In the genomic region with DNA sequence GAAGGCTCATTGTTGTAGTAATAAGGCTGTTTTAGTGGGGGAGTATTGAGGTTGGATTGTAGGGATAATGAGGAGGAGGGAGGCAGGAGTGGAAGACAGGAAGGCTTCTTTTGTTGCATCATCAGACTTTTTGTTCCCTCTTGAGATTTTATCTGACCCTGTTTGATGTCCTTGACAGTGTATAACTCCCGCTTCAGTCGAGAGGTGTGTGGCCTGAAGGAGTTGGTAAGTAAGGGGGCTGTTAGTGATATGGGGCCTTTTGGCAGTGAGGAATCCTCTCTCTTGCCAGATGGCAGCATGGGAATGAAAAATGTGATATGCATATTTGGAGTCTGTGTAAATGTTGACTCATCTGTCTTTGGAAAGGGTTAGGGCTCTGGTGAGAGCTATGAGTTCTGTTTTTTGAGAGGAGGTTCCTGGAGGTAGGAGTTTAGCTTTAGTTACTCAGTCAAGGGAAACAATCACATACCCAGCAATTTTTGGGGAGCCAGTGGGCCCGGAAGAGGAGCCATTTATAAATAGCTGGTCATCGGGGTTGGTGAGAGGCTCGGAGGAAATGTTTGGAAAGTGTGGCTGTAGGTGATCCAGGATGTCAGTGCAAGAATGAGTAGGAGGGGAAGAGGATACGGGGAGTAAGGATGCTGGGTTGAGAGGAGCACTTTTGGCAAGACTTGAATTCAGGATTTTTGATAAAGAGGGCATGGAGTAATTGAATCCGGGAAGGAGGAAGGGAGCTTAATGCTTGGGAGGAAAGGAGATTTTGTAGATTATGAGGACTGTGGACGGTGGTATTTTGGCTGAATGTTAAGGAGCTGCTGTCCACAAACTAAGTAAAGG, we compare ENCODE assay signal across 1 cellular context.
TF ChIP-seq lines count a peak whose summit lies in the region.

No MANE protein-coding gene starts in this region.

TF ChIP-seq in K562, 482 proteins besides CTCF, POLR2A, EP300 and RAD21 (continued from another document and continues in another):
- no peak for TF ChIP-seq GABPB2 (CRISPR knock-in tag; conservative IDR thresholded peaks at IDR 0.05)
- TF ChIP-seq POLR3G (IDR thresholded peaks at IDR 0.05; ENCODE audit: extremely low read depth, insufficient read length, insufficient replicate concordance) = no peak
- no peak for TF ChIP-seq E2F3 (CRISPR knock-in tag; IDR thresholded peaks at IDR 0.05)
- TF ChIP-seq, protein P1, sequence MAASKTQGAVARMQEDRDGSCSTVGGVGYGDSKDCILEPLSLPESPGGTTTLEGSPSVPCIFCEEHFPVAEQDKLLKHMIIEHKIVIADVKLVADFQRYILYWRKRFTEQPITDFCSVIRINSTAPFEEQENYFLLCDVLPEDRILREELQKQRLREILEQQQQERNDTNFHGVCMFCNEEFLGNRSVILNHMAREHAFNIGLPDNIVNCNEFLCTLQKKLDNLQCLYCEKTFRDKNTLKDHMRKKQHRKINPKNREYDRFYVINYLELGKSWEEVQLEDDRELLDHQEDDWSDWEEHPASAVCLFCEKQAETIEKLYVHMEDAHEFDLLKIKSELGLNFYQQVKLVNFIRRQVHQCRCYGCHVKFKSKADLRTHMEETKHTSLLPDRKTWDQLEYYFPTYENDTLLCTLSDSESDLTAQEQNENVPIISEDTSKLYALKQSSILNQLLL (CRISPR knock-in tag; IDR thresholded peaks at IDR 0.05; ENCODE audit: borderline replicate concordance) = no peak
- no peak for TF ChIP-seq BRCA1 (IDR thresholded peaks at IDR 0.05)
- no peak for TF ChIP-seq BRCA1 (CRISPR knock-in tag; IDR thresholded peaks at IDR 0.05)
- no peak for TF ChIP-seq TEAD2 (tag; IDR thresholded peaks at IDR 0.05)
- TF ChIP-seq PHF8 (IDR thresholded peaks at IDR 0.05; ENCODE audit: borderline replicate concordance, low read length) = no peak; the same call in 1 of the 2 replicates
- no peak for TF ChIP-seq RBM34 (IDR thresholded peaks at IDR 0.05; ENCODE audit: borderline replicate concordance, insufficient read depth, low read length)
- TF ChIP-seq MCM2 (IDR thresholded peaks at IDR 0.05; ENCODE audit: low read depth) = no peak
- no peak for TF ChIP-seq ZNF212 (CRISPR knock-in tag; IDR thresholded peaks at IDR 0.05)
- no peak for TF ChIP-seq ZNF239 (CRISPR knock-in tag; IDR thresholded peaks at IDR 0.05)
- TF ChIP-seq MAZ (CRISPR knock-in tag; conservative IDR thresholded peaks at IDR 0.05 in 1 of 2, IDR thresholded peaks at IDR 0.05 in 1 of 2) = no peak
- TF ChIP-seq RHOXF2B (CRISPR knock-in tag; conservative IDR thresholded peaks at IDR 0.05) = no peak
- TF ChIP-seq IFI16 (CRISPR knock-in tag; IDR thresholded peaks at IDR 0.05) = no peak
- TF ChIP-seq MED1 (CRISPR knock-in tag; IDR thresholded peaks at IDR 0.05; ENCODE audit: borderline replicate concordance) = no peak
- TF ChIP-seq, protein P2, sequence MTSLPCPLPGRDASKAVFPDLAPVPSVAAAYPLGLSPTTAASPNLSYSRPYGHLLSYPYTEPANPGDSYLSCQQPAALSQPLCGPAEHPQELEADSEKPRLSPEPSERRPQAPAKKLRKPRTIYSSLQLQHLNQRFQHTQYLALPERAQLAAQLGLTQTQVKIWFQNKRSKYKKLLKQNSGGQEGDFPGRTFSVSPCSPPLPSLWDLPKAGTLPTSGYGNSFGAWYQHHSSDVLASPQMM (CRISPR knock-in tag; IDR thresholded peaks at IDR 0.05) = no peak
- no peak for TF ChIP-seq ILK (tag; IDR thresholded peaks at IDR 0.05; ENCODE audit: borderline replicate concordance, low read depth)
- no peak for TF ChIP-seq PYGO2 (tag; IDR thresholded peaks at IDR 0.05)
- TF ChIP-seq, protein P3, sequence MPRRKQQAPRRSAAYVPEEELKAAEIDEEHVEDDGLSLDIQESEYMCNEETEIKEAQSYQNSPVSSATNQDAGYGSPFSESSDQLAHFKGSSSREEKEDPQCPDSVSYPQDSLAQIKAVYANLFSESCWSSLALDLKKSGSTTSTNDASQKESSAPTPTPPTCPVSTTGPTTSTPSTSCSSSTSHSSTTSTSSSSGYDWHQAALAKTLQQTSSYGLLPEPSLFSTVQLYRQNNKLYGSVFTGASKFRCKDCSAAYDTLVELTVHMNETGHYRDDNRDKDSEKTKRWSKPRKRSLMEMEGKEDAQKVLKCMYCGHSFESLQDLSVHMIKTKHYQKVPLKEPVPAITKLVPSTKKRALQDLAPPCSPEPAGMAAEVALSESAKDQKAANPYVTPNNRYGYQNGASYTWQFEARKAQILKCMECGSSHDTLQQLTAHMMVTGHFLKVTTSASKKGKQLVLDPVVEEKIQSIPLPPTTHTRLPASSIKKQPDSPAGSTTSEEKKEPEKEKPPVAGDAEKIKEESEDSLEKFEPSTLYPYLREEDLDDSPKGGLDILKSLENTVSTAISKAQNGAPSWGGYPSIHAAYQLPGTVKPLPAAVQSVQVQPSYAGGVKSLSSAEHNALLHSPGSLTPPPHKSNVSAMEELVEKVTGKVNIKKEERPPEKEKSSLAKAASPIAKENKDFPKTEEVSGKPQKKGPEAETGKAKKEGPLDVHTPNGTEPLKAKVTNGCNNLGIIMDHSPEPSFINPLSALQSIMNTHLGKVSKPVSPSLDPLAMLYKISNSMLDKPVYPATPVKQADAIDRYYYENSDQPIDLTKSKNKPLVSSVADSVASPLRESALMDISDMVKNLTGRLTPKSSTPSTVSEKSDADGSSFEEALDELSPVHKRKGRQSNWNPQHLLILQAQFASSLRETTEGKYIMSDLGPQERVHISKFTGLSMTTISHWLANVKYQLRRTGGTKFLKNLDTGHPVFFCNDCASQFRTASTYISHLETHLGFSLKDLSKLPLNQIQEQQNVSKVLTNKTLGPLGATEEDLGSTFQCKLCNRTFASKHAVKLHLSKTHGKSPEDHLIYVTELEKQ (CRISPR knock-in tag; IDR thresholded peaks at IDR 0.05) = no peak
- TF ChIP-seq, protein P4, sequence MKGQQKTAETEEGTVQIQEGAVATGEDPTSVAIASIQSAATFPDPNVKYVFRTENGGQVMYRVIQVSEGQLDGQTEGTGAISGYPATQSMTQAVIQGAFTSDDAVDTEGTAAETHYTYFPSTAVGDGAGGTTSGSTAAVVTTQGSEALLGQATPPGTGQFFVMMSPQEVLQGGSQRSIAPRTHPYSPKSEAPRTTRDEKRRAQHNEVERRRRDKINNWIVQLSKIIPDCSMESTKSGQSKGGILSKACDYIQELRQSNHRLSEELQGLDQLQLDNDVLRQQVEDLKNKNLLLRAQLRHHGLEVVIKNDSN (CRISPR knock-in tag; IDR thresholded peaks at IDR 0.05) = no peak
- TF ChIP-seq, protein P5, sequence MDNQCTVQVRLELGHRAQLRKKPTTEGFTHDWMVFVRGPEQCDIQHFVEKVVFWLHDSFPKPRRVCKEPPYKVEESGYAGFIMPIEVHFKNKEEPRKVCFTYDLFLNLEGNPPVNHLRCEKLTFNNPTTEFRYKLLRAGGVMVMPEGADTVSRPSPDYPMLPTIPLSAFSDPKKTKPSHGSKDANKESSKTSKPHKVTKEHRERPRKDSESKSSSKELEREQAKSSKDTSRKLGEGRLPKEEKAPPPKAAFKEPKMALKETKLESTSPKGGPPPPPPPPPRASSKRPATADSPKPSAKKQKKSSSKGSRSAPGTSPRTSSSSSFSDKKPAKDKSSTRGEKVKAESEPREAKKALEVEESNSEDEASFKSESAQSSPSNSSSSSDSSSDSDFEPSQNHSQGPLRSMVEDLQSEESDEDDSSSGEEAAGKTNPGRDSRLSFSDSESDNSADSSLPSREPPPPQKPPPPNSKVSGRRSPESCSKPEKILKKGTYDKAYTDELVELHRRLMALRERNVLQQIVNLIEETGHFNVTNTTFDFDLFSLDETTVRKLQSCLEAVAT (IDR thresholded peaks at IDR 0.05) = no peak; a peak in 1 of 4 replicates
- no peak for TF ChIP-seq PRMT5 (CRISPR knock-in tag; IDR thresholded peaks at IDR 0.05)
- peak; percentile 6; the same call in 1 of the 2 replicates for TF ChIP-seq NCOR1 (IDR thresholded peaks at IDR 0.05)
- no peak for TF ChIP-seq HEY1 (CRISPR knock-in tag; IDR thresholded peaks at IDR 0.05; ENCODE audit: borderline replicate concordance)
- TF ChIP-seq ARHGAP35 (IDR thresholded peaks at IDR 0.05; ENCODE audit: partially characterized antibody) = no peak
- TF ChIP-seq ZNF165 (CRISPR knock-in tag; IDR thresholded peaks at IDR 0.05; ENCODE audit: borderline replicate concordance) = no peak
- no peak for TF ChIP-seq KLF6 (CRISPR knock-in tag; IDR thresholded peaks at IDR 0.05; ENCODE audit: borderline replicate concordance)
- TF ChIP-seq, protein P6, sequence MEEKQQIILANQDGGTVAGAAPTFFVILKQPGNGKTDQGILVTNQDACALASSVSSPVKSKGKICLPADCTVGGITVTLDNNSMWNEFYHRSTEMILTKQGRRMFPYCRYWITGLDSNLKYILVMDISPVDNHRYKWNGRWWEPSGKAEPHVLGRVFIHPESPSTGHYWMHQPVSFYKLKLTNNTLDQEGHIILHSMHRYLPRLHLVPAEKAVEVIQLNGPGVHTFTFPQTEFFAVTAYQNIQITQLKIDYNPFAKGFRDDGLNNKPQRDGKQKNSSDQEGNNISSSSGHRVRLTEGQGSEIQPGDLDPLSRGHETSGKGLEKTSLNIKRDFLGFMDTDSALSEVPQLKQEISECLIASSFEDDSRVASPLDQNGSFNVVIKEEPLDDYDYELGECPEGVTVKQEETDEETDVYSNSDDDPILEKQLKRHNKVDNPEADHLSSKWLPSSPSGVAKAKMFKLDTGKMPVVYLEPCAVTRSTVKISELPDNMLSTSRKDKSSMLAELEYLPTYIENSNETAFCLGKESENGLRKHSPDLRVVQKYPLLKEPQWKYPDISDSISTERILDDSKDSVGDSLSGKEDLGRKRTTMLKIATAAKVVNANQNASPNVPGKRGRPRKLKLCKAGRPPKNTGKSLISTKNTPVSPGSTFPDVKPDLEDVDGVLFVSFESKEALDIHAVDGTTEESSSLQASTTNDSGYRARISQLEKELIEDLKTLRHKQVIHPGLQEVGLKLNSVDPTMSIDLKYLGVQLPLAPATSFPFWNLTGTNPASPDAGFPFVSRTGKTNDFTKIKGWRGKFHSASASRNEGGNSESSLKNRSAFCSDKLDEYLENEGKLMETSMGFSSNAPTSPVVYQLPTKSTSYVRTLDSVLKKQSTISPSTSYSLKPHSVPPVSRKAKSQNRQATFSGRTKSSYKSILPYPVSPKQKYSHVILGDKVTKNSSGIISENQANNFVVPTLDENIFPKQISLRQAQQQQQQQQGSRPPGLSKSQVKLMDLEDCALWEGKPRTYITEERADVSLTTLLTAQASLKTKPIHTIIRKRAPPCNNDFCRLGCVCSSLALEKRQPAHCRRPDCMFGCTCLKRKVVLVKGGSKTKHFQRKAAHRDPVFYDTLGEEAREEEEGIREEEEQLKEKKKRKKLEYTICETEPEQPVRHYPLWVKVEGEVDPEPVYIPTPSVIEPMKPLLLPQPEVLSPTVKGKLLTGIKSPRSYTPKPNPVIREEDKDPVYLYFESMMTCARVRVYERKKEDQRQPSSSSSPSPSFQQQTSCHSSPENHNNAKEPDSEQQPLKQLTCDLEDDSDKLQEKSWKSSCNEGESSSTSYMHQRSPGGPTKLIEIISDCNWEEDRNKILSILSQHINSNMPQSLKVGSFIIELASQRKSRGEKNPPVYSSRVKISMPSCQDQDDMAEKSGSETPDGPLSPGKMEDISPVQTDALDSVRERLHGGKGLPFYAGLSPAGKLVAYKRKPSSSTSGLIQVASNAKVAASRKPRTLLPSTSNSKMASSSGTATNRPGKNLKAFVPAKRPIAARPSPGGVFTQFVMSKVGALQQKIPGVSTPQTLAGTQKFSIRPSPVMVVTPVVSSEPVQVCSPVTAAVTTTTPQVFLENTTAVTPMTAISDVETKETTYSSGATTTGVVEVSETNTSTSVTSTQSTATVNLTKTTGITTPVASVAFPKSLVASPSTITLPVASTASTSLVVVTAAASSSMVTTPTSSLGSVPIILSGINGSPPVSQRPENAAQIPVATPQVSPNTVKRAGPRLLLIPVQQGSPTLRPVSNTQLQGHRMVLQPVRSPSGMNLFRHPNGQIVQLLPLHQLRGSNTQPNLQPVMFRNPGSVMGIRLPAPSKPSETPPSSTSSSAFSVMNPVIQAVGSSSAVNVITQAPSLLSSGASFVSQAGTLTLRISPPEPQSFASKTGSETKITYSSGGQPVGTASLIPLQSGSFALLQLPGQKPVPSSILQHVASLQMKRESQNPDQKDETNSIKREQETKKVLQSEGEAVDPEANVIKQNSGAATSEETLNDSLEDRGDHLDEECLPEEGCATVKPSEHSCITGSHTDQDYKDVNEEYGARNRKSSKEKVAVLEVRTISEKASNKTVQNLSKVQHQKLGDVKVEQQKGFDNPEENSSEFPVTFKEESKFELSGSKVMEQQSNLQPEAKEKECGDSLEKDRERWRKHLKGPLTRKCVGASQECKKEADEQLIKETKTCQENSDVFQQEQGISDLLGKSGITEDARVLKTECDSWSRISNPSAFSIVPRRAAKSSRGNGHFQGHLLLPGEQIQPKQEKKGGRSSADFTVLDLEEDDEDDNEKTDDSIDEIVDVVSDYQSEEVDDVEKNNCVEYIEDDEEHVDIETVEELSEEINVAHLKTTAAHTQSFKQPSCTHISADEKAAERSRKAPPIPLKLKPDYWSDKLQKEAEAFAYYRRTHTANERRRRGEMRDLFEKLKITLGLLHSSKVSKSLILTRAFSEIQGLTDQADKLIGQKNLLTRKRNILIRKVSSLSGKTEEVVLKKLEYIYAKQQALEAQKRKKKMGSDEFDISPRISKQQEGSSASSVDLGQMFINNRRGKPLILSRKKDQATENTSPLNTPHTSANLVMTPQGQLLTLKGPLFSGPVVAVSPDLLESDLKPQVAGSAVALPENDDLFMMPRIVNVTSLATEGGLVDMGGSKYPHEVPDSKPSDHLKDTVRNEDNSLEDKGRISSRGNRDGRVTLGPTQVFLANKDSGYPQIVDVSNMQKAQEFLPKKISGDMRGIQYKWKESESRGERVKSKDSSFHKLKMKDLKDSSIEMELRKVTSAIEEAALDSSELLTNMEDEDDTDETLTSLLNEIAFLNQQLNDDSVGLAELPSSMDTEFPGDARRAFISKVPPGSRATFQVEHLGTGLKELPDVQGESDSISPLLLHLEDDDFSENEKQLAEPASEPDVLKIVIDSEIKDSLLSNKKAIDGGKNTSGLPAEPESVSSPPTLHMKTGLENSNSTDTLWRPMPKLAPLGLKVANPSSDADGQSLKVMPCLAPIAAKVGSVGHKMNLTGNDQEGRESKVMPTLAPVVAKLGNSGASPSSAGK (IDR thresholded peaks at IDR 0.05) = no peak
- TF ChIP-seq EHMT2 (IDR thresholded peaks at IDR 0.05) = peak; percentile 79
- TF ChIP-seq ZNF3 (CRISPR knock-in tag; IDR thresholded peaks at IDR 0.05) = no peak
- TF ChIP-seq, protein P7, sequence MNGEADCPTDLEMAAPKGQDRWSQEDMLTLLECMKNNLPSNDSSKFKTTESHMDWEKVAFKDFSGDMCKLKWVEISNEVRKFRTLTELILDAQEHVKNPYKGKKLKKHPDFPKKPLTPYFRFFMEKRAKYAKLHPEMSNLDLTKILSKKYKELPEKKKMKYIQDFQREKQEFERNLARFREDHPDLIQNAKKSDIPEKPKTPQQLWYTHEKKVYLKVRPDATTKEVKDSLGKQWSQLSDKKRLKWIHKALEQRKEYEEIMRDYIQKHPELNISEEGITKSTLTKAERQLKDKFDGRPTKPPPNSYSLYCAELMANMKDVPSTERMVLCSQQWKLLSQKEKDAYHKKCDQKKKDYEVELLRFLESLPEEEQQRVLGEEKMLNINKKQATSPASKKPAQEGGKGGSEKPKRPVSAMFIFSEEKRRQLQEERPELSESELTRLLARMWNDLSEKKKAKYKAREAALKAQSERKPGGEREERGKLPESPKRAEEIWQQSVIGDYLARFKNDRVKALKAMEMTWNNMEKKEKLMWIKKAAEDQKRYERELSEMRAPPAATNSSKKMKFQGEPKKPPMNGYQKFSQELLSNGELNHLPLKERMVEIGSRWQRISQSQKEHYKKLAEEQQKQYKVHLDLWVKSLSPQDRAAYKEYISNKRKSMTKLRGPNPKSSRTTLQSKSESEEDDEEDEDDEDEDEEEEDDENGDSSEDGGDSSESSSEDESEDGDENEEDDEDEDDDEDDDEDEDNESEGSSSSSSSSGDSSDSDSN (IDR thresholded peaks at IDR 0.05; ENCODE audit: borderline replicate concordance in 1 of 2, low read depth in 2 of 2, low read length in 2 of 2) = 0 out of 4 replicates have a peak, but pooled peaks of 1 of the 2 experiments have one; percentile 34
- TF ChIP-seq SIN3A (IDR thresholded peaks at IDR 0.05; ENCODE audit: borderline replicate concordance in 2 of 2, control insufficient read depth in 1 of 2, low read depth in 2 of 2, low read length in 2 of 2) = no peak
- TF ChIP-seq FOXA1 (IDR thresholded peaks at IDR 0.05; ENCODE audit: borderline replicate concordance) = no peak
